1 cellular context compared by ENCODE assay signal in genomic region chr5:94316916-94317838, GRCh38.
TF ChIP-seq lines count a peak whose summit lies in the region.

No MANE protein-coding gene starts in this region.

TF ChIP-seq in IMR-90, 13 proteins besides CTCF, POLR2A, EP300 and RAD21 (continued from another document):
- TF ChIP-seq MXI1 (IDR thresholded peaks at IDR 0.05; ENCODE audit: borderline replicate concordance, low read depth, low read length): no peak
- TF ChIP-seq CHD1 (IDR thresholded peaks at IDR 0.05; ENCODE audit: low read depth, low read length): no peak
- TF ChIP-seq ELK1 (IDR thresholded peaks at IDR 0.05; ENCODE audit: borderline replicate concordance, low read depth, low read length): no peak
- TF ChIP-seq SMC3 (IDR thresholded peaks at IDR 0.05; ENCODE audit: low read depth, low read length): no peak
